ENCODE assay signal across 8 cellular contexts in genomic region chr12:54304187-54304810, GRCh38. TPM values are rescaled to one million over a fixed set of nuclear protein-coding genes. Genes with fewer than 3 reads are reported as not detected.
DNase-seq lines count a peak whose midpoint lies in the region; ATAC-seq and TF ChIP-seq lines count a peak whose summit lies in the region.

No MANE protein-coding gene starts in this region.

- H3K27ac ChIP-seq in breast epithelium (peak overlapping the region in 1 of 2 donors; percentile 25), lower lobe of right lung (peak overlapping the region; percentile 59)

- peak overlapping the region; percentile 67 to 81 for H3K4me3 Mint-ChIP-seq in CD14-positive monocyte

- peak; percentile 90 for DNase-seq in CD14-positive monocyte (ENCODE audit: low spot score)
- DNase-seq in M059J (ENCODE audit: low read depth), result peak; percentile 62
- peak; percentile 65 to 74 for DNase-seq in breast epithelium (ENCODE audit: low spot score in 2 of 2)
- DNase-seq in lower lobe of right lung, result peak; percentile 94
- DNase-seq in NCI-H345 (lab: John Stamatoyannopoulos, UW), result no peak

- peaks cover 2 to 5% of the 10 kb centered on the region in 2 donors for H3K36me3 Mint-ChIP-seq in CD14-positive monocyte

- no peak for TF ChIP-seq POLR2A in breast epithelium (IDR thresholded peaks at IDR 0.05)

- H3K4me1 ChIP-seq in breast epithelium (peaks cover 0 to 3% of the 10 kb centered on the region in 2 donors), lower lobe of right lung (peaks cover 56% of the 10 kb centered on the region)

- intact Hi-C loops in CD14-positive monocyte (cut with micrococcal nuclease) (no loop called here), breast epithelium (cut with DNase I; ENCODE audit: low total_unique reads) (loop anchor here (5.0 kb wide), 1 partner anchor 407 kb away; no protein-coding TSS in a partner anchor), lower lobe of right lung (cut with DNase I) (no loop called here)

- TF ChIP-seq CTCF in CD14-positive monocyte (IDR thresholded peaks at IDR 0.05) (no peak), breast epithelium (IDR thresholded peaks at IDR 0.05) (no peak), lower lobe of right lung (IDR thresholded peaks at IDR 0.05) (no peak)

- H3K4me3 ChIP-seq in breast epithelium (no peak overlapping the region), lower lobe of right lung (peak overlapping the region; percentile 20)

- peaks cover 80% of the 10 kb centered on the region for H3K4me1 Mint-ChIP-seq in CD14-positive monocyte

- H3K27ac Mint-ChIP-seq in CD14-positive monocyte, result peak overlapping the region; percentile 86 to 93 (median 92)

- H3K27me3 Mint-ChIP-seq in CD14-positive monocyte (ENCODE audit: low read depth in 3 of 3), result peaks cover 1 to 2% (median 1%) of the 10 kb centered on the region in 3 donors

- H3K27me3 ChIP-seq in breast epithelium (no peaks in the 10 kb centered on the region), lower lobe of right lung (ENCODE audit: low read depth) (no peaks in the 10 kb centered on the region)

- H3K9me3 ChIP-seq in breast epithelium (no peaks in the 10 kb centered on the region), lower lobe of right lung (no peaks in the 10 kb centered on the region)

- peaks cover 0 to 2% (median 0%) of the 10 kb centered on the region in 7 donors for H3K9me3 Mint-ChIP-seq in CD14-positive monocyte

- peak; percentile 85 to 90 for ATAC-seq in lower lobe of right lung
- ATAC-seq in GM21515 (IDR thresholded peaks at IDR 0.05; ENCODE audit: unreplicated experiment), result no peak
- ATAC-seq in HG03025 (IDR thresholded peaks at IDR 0.05; ENCODE audit: low FRiP score, unreplicated experiment), result no peak
- no peak for ATAC-seq in HG02938 (IDR thresholded peaks at IDR 0.05; ENCODE audit: unreplicated experiment)

- no peaks in the 10 kb centered on the region for H3K36me3 ChIP-seq in breast epithelium
- H3K36me3 ChIP-seq in lower lobe of right lung, result no peaks in the 10 kb centered on the region

RNA-seq across cellular contexts. Expression of gene NFE2, which starts 3.5 kb away (rescaled TPM):
- 100 to 1,000 TPM in 1 of 2 donors, 10 to 100 TPM in 1; 79.5 to 157 TPM for polyA plus RNA-seq in CD14-positive monocyte
- total RNA-seq in M059J (2014; rRNA removed; shearing (Covaris generic)), result 1.3 and 2.5 TPM in 2 replicates
- total RNA-seq in breast epithelium (under 1 TPM; 0.15 to 0.48 (median 0.33) TPM), lower lobe of right lung (13.5 TPM)

RNA-seq across cellular contexts. Expression of gene COPZ1, which starts 20.6 kb away (rescaled TPM):
- polyA plus RNA-seq in CD14-positive monocyte, result 100 to 1,000 TPM; 176 to 190 TPM
- total RNA-seq in M059J (2014; rRNA removed; shearing (Covaris generic)), result 186 and 191 TPM in 2 replicates
- 100 to 1,000 TPM in 1 of 3 donors, 10 to 100 TPM in 2; 70.9 to 109 (median 90.1) TPM for total RNA-seq in breast epithelium
- 129 TPM for total RNA-seq in lower lobe of right lung

RNA-seq across cellular contexts. Expression of gene HNRNPA1, which starts 23.8 kb away (rescaled TPM):
- 100 to 1,000 TPM; 266 to 308 TPM for polyA plus RNA-seq in CD14-positive monocyte
- total RNA-seq in M059J (2014; rRNA removed; shearing (Covaris generic)), result 317 and 339 TPM in 2 replicates
- total RNA-seq in breast epithelium (100 to 1,000 TPM; 387 to 571 (median 477) TPM), lower lobe of right lung (598 TPM)

RNA-seq across cellular contexts. Expression of gene CBX5, which starts 24.4 kb away (rescaled TPM):
- polyA plus RNA-seq in CD14-positive monocyte, result 1 to 10 TPM; 2.9 to 5.4 TPM
- 37.0 and 63.1 TPM in 2 replicates for total RNA-seq in M059J (2014; rRNA removed; shearing (Covaris generic))
- total RNA-seq in breast epithelium (10 to 100 TPM; 22.4 to 45.8 (median 31.8) TPM), lower lobe of right lung (50.1 TPM)

RNA-seq across cellular contexts. Expression of gene GPR84, which starts 60.0 kb away (rescaled TPM):
- polyA plus RNA-seq in CD14-positive monocyte, result 1 to 10 TPM; 2.4 to 5.6 TPM
- total RNA-seq in M059J (2014; rRNA removed; shearing (Covaris generic)), result not detected in 2 replicates
- total RNA-seq in breast epithelium (under 1 TPM in 1 of 3 donors, not detected in 2; 0.44 TPM), lower lobe of right lung (0.65 TPM)

Comparison
In these comparisons a context has a peak if more than half of its experiments do, and no peak if none do; other contexts are left out.
1. ATAC-seq: peak in lower lobe of right lung (2 of 2); none in GM21515 (single experiment), HG03025 (single experiment) and HG02938 (single experiment).